In genomic region chr18:13375302-13376255, GRCh38 we compare ENCODE assay signal across 8 cellular contexts.
DNase-seq lines count a peak whose midpoint lies in the region; ATAC-seq and TF ChIP-seq lines count a peak whose summit lies in the region.

No MANE protein-coding gene starts in this region.

- POLR2A ChIA-PET in activated CD8-positive, alpha-beta T cell treated with anti-CD3 and anti-CD28 coated beads for 36 hours (lab: Charles Lee) = interaction anchor here (0.8 to 2.6 kb wide), 7 partner anchors 22 to 159 kb away, joined by 3 to 10 read pairs (median 4); partner anchors contain the start of gene LDLRAD4

- peak overlapping the region; percentile 96 for H3K27ac Mint-ChIP-seq in activated CD8-positive, alpha-beta T cell treated with anti-CD3 and anti-CD28 coated beads for 36 hours
- H3K27ac Mint-ChIP-seq in nephron = peak overlapping the region; percentile 12 to 45 (median 19)

- no peaks in the 10 kb centered on the region for H3K9me3 Mint-ChIP-seq in activated CD8-positive, alpha-beta T cell treated with anti-CD3 and anti-CD28 coated beads for 36 hours
- H3K9me3 Mint-ChIP-seq in nephron = no peaks in the 10 kb centered on the region

- peaks cover 77% of the 10 kb centered on the region for H4K20me1 ChIP-seq in BLaER1

- no peaks in the 10 kb centered on the region for H3K36me3 Mint-ChIP-seq in activated CD8-positive, alpha-beta T cell treated with anti-CD3 and anti-CD28 coated beads for 36 hours (ENCODE audit: low read depth)
- H3K36me3 Mint-ChIP-seq in nephron (ENCODE audit: low read depth) = no peaks in the 10 kb centered on the region

- peak; percentile 50 for DNase-seq in HK-2 (ENCODE audit: unreplicated experiment)
- peak; percentile 91 for DNase-seq in activated CD8-positive, alpha-beta T cell treated with anti-CD3 and anti-CD28 coated beads for 36 hours
- DNase-seq in effector CD4-positive, alpha-beta T cell = peak; percentile 80
- no peak for DNase-seq in NCI-H146 treated with DMSO at 0.1 percent for 48 hours (lab: John Stamatoyannopoulos, UW; ENCODE audit: unreplicated experiment)

- ATAC-seq in GM19468 (IDR thresholded peaks at IDR 0.05; ENCODE audit: extremely low read depth, unreplicated experiment) = peak; percentile 34
- ATAC-seq in activated CD8-positive, alpha-beta T cell treated with anti-CD3 and anti-CD28 coated beads for 36 hours = peak; percentile 75

- peaks cover 16% of the 10 kb centered on the region for H3K36me3 ChIP-seq in BLaER1
- H3K36me3 ChIP-seq in stomach smooth muscle (ENCODE audit: control insufficient read depth in 2 of 2, insufficient read depth in 2 of 2, low read length in 2 of 2) = no peaks in the 10 kb centered on the region

- H3K4me3 Mint-ChIP-seq in activated CD8-positive, alpha-beta T cell treated with anti-CD3 and anti-CD28 coated beads for 36 hours = peak overlapping the region; percentile 56
- no peak overlapping the region for H3K4me3 Mint-ChIP-seq in nephron

- peaks cover 100% of the 10 kb centered on the region for H3K4me1 ChIP-seq in BLaER1
- peaks cover 30% of the 10 kb centered on the region for H3K4me1 ChIP-seq in stomach smooth muscle (ENCODE audit: control insufficient read depth, insufficient read depth, low read length)

- peak overlapping the region; percentile 92 for H3K4me2 ChIP-seq in BLaER1

- CTCF ChIA-PET in activated CD8-positive, alpha-beta T cell treated with anti-CD3 and anti-CD28 coated beads for 36 hours (lab: Charles Lee) = interaction anchor here (1.0 to 1.6 kb wide), 4 partner anchors 11 to 159 kb away, joined by 3 to 9 read pairs (median 4); no protein-coding TSS in a partner anchor

- H3K9me3 ChIP-seq in BLaER1 (no peaks in the 10 kb centered on the region), stomach smooth muscle (ENCODE audit: control insufficient read depth in 2 of 2, low read length in 2 of 2) (no peaks in the 10 kb centered on the region)

- H3K27ac ChIP-seq in BLaER1 = peak overlapping the region; percentile 89
- peak overlapping the region; percentile 31 for H3K27ac ChIP-seq in stomach smooth muscle (ENCODE audit: low read length)

- H3K9ac ChIP-seq in BLaER1 (peak overlapping the region; percentile 72), stomach smooth muscle (ENCODE audit: low read length in 2 of 2) (no peak overlapping the region)

- peaks cover 88% of the 10 kb centered on the region for H3K4me1 Mint-ChIP-seq in activated CD8-positive, alpha-beta T cell treated with anti-CD3 and anti-CD28 coated beads for 36 hours (ENCODE audit: low read depth)
- H3K4me1 Mint-ChIP-seq in nephron = peaks cover 50% of the 10 kb centered on the region

- H3K4me3 ChIP-seq in BLaER1 (peak overlapping the region; percentile 48), stomach smooth muscle (ENCODE audit: low read length in 2 of 2) (peak overlapping the region in 1 of 2 donors; percentile 15)

- H3K27me3 Mint-ChIP-seq in activated CD8-positive, alpha-beta T cell treated with anti-CD3 and anti-CD28 coated beads for 36 hours = no peaks in the 10 kb centered on the region
- H3K27me3 Mint-ChIP-seq in nephron (ENCODE audit: low read depth) = peaks cover 4% of the 10 kb centered on the region

- H3K27me3 ChIP-seq in BLaER1 (no peaks in the 10 kb centered on the region), stomach smooth muscle (ENCODE audit: control insufficient read depth in 1 of 2, insufficient read depth in 2 of 2, low read length in 2 of 2) (no peaks in the 10 kb centered on the region)

- TF ChIP-seq CTCF in activated CD8-positive, alpha-beta T cell treated with anti-CD3 and anti-CD28 coated beads for 36 hours (IDR thresholded peaks at IDR 0.05) = no peak
- no peak for TF ChIP-seq CTCF in nephron (IDR thresholded peaks at IDR 0.05; ENCODE audit: unreplicated experiment in 3 of 3)

- intact Hi-C loops in activated CD8-positive, alpha-beta T cell treated with anti-CD3 and anti-CD28 coated beads for 36 hours (cut with micrococcal nuclease) = loop anchor here (2.0 to 5.0 kb wide), 3 partner anchors 62 to 153 kb away; no protein-coding TSS in a partner anchor
